In genomic region chr6:44475779-44476434, GRCh38 we compare ENCODE assay signal across 8 cellular contexts.
A peak's percentile ranks its signal among the peaks of the same experiment; 100 is the strongest.
DNase-seq lines count a peak whose midpoint lies in the region; ATAC-seq and TF ChIP-seq lines count a peak whose summit lies in the region.

No MANE protein-coding gene starts in this region.

- DNase-seq in A673 (ENCODE audit: low spot score) (peak; percentile 75), NCI-H345 treated with DMSO at 0.1 percent for 48 hours (lab: John Stamatoyannopoulos, UW; ENCODE audit: unreplicated experiment) (peak; percentile 36), dermis blood vessel endothelial cell (peak; percentile 88), lower lobe of right lung (peak; percentile 82)
- DNase-seq in activated CD4-positive, alpha-beta T cell treated with anti-CD3 and anti-CD28 coated beads for 48 hours = peak; percentile 82
- peak; percentile 33 for DNase-seq in stimulated activated CD8-positive, alpha-beta memory T cell treated with anti-CD3 and anti-CD28 coated beads, Interleukin-12 subunit alpha, Interleukin-12 subunit beta, amount 100 ng/mL, for 1 hour (ENCODE audit: low read depth)

- H3K36me3 ChIP-seq in A673 (ENCODE audit: insufficient read depth, low read length, poor library complexity, severe bottlenecking) (no peaks in the 10 kb centered on the region), lower lobe of right lung (no peaks in the 10 kb centered on the region)

- H3K4me3 ChIP-seq in A673 (ENCODE audit: low read depth, low read length, poor library complexity, severe bottlenecking) = no peak overlapping the region
- H3K4me3 ChIP-seq in lower lobe of right lung = no peak overlapping the region

- ATAC-seq in GM18511 (IDR thresholded peaks at IDR 0.05; ENCODE audit: unreplicated experiment) = peak; percentile 90
- ATAC-seq in HG03175 (IDR thresholded peaks at IDR 0.05; ENCODE audit: unreplicated experiment) = peak; percentile 82
- ATAC-seq in lower lobe of right lung = peak; percentile 89 to 93

- intact Hi-C loops in A673 (cut with micrococcal nuclease; ENCODE audit: unreplicated experiment) (loop anchor here (1.0 to 10.0 kb wide), 4 partner anchors 121 to 1446 kb away; no protein-coding TSS in a partner anchor), lower lobe of right lung (cut with DNase I) (no loop called here)

- BruUV-seq in A673 (replicated peaks; lab: Mats Ljungman, UMichigan) = no TSS peak

- H3K27ac ChIP-seq in A673 (ENCODE audit: low read depth, low read length, poor library complexity, severe bottlenecking) = no peak overlapping the region
- H3K27ac ChIP-seq in lower lobe of right lung = no peak overlapping the region

- POLR2A ChIA-PET in A673 (lab: Charles Lee; ENCODE audit: low non-redundant PET) = no interaction called here

- peak; percentile 94 for TF ChIP-seq CTCF in A673 (conservative IDR thresholded peaks at IDR 0.05; ENCODE audit: low read depth, low read length)
- TF ChIP-seq CTCF in lower lobe of right lung (IDR thresholded peaks at IDR 0.05) = peak; percentile 94

- H3K27me3 ChIP-seq in A673 (replicated peaks; ENCODE audit: insufficient read depth, low read depth, low read length, poor library complexity) (no peaks in the 10 kb centered on the region), lower lobe of right lung (ENCODE audit: low read depth) (no peaks in the 10 kb centered on the region)

- H3K9me3 ChIP-seq in A673 (ENCODE audit: low read depth, low read length, poor library complexity, severe bottlenecking) (no peaks in the 10 kb centered on the region), lower lobe of right lung (no peaks in the 10 kb centered on the region)

- CTCF ChIA-PET in A673 (lab: Charles Lee) = interaction anchor here (0.5 to 2.2 kb wide), 22 partner anchors 9 to 1589 kb away, joined by 3 to 25 read pairs (median 4); no protein-coding TSS in a partner anchor

- H3K4me1 ChIP-seq in A673 (ENCODE audit: insufficient read depth, low read length, poor library complexity, severe bottlenecking) (no peaks in the 10 kb centered on the region), lower lobe of right lung (peaks cover 7% of the 10 kb centered on the region)

Comparison
In these comparisons a context has a peak if more than half of its experiments do, and no peak if none do; other contexts are left out.
1. DNase-seq: peak in every context shown above with its lines; median percentile 88 in dermis blood vessel endothelial cell; 82 in activated CD4-positive, alpha-beta T cell treated with anti-CD3 and anti-CD28 coated beads for 48 hours; 82 in lower lobe of right lung; 75 in A673; 36 in NCI-H345 treated with DMSO at 0.1 percent for 48 hours; 33 in stimulated activated CD8-positive, alpha-beta memory T cell treated with anti-CD3 and anti-CD28 coated beads, Interleukin-12 subunit alpha, Interleukin-12 subunit beta, amount 100 ng/mL, for 1 hour.